In the genomic region with DNA sequence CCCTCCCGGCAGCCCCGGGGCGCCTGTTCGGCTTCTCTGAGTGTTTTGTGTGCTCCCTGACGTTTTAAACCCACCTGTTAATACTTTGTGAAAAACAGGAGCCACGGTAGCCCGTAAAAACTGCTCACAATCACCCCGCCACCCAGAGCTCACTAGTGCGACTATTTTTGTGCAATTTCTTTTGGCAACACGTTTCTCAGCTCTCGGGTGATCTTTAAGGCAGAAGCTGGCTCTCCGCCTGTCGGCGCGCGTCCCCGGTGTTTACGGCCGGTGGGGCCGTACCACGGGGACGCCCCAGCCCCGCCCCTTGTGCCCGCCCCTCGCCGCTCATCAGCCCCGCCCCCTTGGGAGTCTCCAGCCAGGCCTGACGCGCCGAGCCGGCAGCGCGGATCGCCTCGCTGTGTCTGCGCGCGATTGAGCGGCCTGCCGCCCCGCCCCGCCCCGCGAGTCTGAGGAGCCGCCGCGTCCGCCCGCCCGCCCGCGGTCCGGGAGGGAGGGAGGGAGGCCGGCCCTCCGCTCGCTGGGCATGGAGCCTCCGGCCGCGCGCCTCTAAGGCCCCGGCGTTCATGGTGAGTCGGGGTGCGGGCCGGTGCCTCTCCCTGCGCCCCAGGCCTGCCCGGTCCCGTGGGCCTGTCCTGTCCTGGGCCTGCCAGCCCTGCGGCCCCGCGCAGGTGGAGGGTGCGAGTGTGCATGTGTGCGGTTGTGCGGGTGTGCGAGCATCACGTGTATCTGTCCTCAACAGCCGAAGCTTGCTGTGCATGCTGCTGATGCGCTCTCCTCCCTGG, we compare ENCODE assay signal across 8 cellular contexts. TPM values are rescaled to one million over a fixed set of nuclear protein-coding genes. Genes with fewer than 3 reads are reported as not detected.
DNase-seq lines count a peak whose midpoint lies in the region; ATAC-seq and TF ChIP-seq lines count a peak whose summit lies in the region.

No MANE protein-coding gene starts in this region.

- ATAC-seq in GM21717 (IDR thresholded peaks at IDR 0.05; ENCODE audit: unreplicated experiment) (peak; percentile 65), Panc1 (peak; percentile 91), naive B cell (ENCODE audit: low read depth in 2 of 2) (peak; percentile 88 to 89)
- ATAC-seq in activated T-cell treated with anti-CD3 and anti-CD28 coated beads, Interleukin-2, amount 50 U/mL, for 72 hours (replicated peaks in 1 of 2) = peak; percentile 95

- TF ChIP-seq POLR2A in esophagus squamous epithelium (IDR thresholded peaks at IDR 0.05) = peak in 3 of 4 donors; percentile 21 to 73 (median 62)

- peaks cover 73% of the 10 kb centered on the region for H3K4me1 Mint-ChIP-seq in activated T-cell treated with anti-CD3 and anti-CD28 coated beads, Interleukin-2, amount 50 U/mL, for 72 hours (ENCODE audit: low read depth)
- peaks cover 55 to 85% (median 75%) of the 10 kb centered on the region in 3 donors for H3K4me1 Mint-ChIP-seq in naive B cell

- H3K4me3 Mint-ChIP-seq in activated T-cell treated with anti-CD3 and anti-CD28 coated beads, Interleukin-2, amount 50 U/mL, for 72 hours = peak overlapping the region; percentile 96 to 98
- peak overlapping the region; percentile 94 to 98 (median 97) for H3K4me3 Mint-ChIP-seq in naive B cell

- no TSS peak for BruUV-seq in Panc1 (replicated peaks; lab: Mats Ljungman, UMichigan)

- TF ChIP-seq CTCF in Panc1 (IDR thresholded peaks at IDR 0.05) (no peak), esophagus squamous epithelium (IDR thresholded peaks at IDR 0.05) (peak in 3 of 6 experiments; percentile 3 to 13 (median 8))

- intact Hi-C loops in Panc1 (cut with micrococcal nuclease; ENCODE audit: unreplicated experiment) = no loop called here
- intact Hi-C loops in esophagus squamous epithelium (cut with DNase I) = loop anchor here (5.0 kb wide), 1 partner anchor 80 kb away; the partner anchor contains the start of gene GRPEL1

- H3K9me3 ChIP-seq in Panc1 (ENCODE audit: control insufficient read depth, insufficient read depth, low read depth, low read length) = no peaks in the 10 kb centered on the region
- H3K9me3 ChIP-seq in esophagus squamous epithelium = no peaks in the 10 kb centered on the region

- in situ Hi-C loops in KBM-7 (cut with MboI; ENCODE audit: low pct_unique_long_range_greater_than_20kb, low sequenced_read_pairs) = no loop called here
- in situ Hi-C loops in Panc1 (cut with HindIII; ENCODE audit: low pct_unique_long_range_greater_than_20kb, low sequenced_read_pairs) = no loop called here

- H3K27ac Mint-ChIP-seq in activated T-cell treated with anti-CD3 and anti-CD28 coated beads, Interleukin-2, amount 50 U/mL, for 72 hours = peak overlapping the region; percentile 97
- peak overlapping the region; percentile 96 to 99 (median 98) for H3K27ac Mint-ChIP-seq in naive B cell

- H3K4me1 ChIP-seq in Panc1 (ENCODE audit: control insufficient read depth, insufficient read depth, low read length) (peaks cover 44% of the 10 kb centered on the region), esophagus squamous epithelium (peaks cover 42 to 89% (median 48%) of the 10 kb centered on the region in 3 donors)

- WGBS in esophagus squamous epithelium, 2 donors = 0 to 2% methylated on average over 11 to 18 of the region's 78 CpGs

- DNase-seq in DMS79 treated with DMSO at 0.1 percent for 48 hours (lab: John Stamatoyannopoulos, UW) (peak; percentile 36), KBM-7 (peak; percentile 79), Panc1 (ENCODE audit: low read depth, low spot score) (no peak), esophagus squamous epithelium (lab: John Stamatoyannopoulos, UW) (peak; percentile 53), naive B cell (peak; percentile 90)
- peak; percentile 95 to 97 for DNase-seq in activated T-cell treated with anti-CD3 and anti-CD28 coated beads, Interleukin-2, amount 50 U/mL, for 72 hours
- DNase-seq in stimulated activated CD8-positive, alpha-beta memory T cell treated with anti-CD3 and anti-CD28 coated beads, Interleukin-7, amount 100 ng/mL, for 48 hours (ENCODE audit: extremely low read depth in 1 of 2, low read depth in 1 of 2) = peak; percentile 83 to 86

- no peaks in the 10 kb centered on the region for H3K27me3 ChIP-seq in Panc1 (ENCODE audit: control insufficient read depth, insufficient read depth, low read length)
- H3K27me3 ChIP-seq in esophagus squamous epithelium = no peaks in the 10 kb centered on the region

- peak overlapping the region; percentile 72 to 84 for H3K4me3 ChIP-seq in Panc1 (ENCODE audit: low read depth in 2 of 2, low read length in 2 of 2)
- H3K4me3 ChIP-seq in esophagus squamous epithelium = peak overlapping the region; percentile 61 to 89 (median 80)

- no peaks in the 10 kb centered on the region for H3K9me3 Mint-ChIP-seq in activated T-cell treated with anti-CD3 and anti-CD28 coated beads, Interleukin-2, amount 50 U/mL, for 72 hours
- no peaks in the 10 kb centered on the region for H3K9me3 Mint-ChIP-seq in naive B cell

- H3K36me3 Mint-ChIP-seq in activated T-cell treated with anti-CD3 and anti-CD28 coated beads, Interleukin-2, amount 50 U/mL, for 72 hours (ENCODE audit: insufficient read depth in 2 of 2) = no peaks in the 10 kb centered on the region
- H3K36me3 Mint-ChIP-seq in naive B cell = no peaks in the 10 kb centered on the region

- POLR2A ChIA-PET in Panc1 (lab: Charles Lee) = interaction anchor here (0.6 to 1.1 kb wide), 3 partner anchors 55 to 423 kb away, joined by 3 to 7 read pairs (median 5); no protein-coding TSS in a partner anchor

- no peaks in the 10 kb centered on the region for H3K27me3 Mint-ChIP-seq in activated T-cell treated with anti-CD3 and anti-CD28 coated beads, Interleukin-2, amount 50 U/mL, for 72 hours (ENCODE audit: low read depth)
- no peaks in the 10 kb centered on the region for H3K27me3 Mint-ChIP-seq in naive B cell

- H3K36me3 ChIP-seq in Panc1 (ENCODE audit: control insufficient read depth, insufficient read depth, low read length) (peaks cover 3% of the 10 kb centered on the region; the same call in 1 of the 2 replicates), esophagus squamous epithelium (no peaks in the 10 kb centered on the region)

- CTCF ChIA-PET in Panc1 (lab: Charles Lee) = interaction anchor here (0.6 kb wide), 2 partner anchors 18 to 192 kb away, joined by 3 read pairs; no protein-coding TSS in a partner anchor

- peak overlapping the region; percentile 82 for H3K27ac ChIP-seq in Panc1 (ENCODE audit: low read length)
- H3K27ac ChIP-seq in esophagus squamous epithelium = peak overlapping the region; percentile 93 to 97 (median 95)

RNA-seq across cellular contexts. Expression of gene TADA2B, which starts 56.2 kb away (rescaled TPM):
- total RNA-seq in Panc1 (2021; ENCODE audit: unreplicated experiment) (17.6 TPM), esophagus squamous epithelium (10 to 100 TPM; 10.1 to 16.5 (median 13.0) TPM)
- 21.4 TPM for polyA plus RNA-seq in Panc1 (2012; ENCODE audit: insufficient read length)
- 10 to 100 TPM; 14.5 to 15.3 TPM for total RNA-seq in activated T-cell treated with anti-CD3 and anti-CD28 coated beads, Interleukin-2, amount 50 U/mL, for 72 hours
- polyA plus RNA-seq in naive B cell (ENCODE audit: low read depth in 6 of 6) = 1 to 10 TPM; 4.2 to 6.3 (median 5.1) TPM
